Comparison of ENCODE assay signal across 1 cellular context in genomic region chr2:218983263-218983970, GRCh38.
TF ChIP-seq lines count a peak whose summit lies in the region.

No MANE protein-coding gene starts in this region.

TF ChIP-seq in H1, 55 proteins besides CTCF, POLR2A, EP300 and RAD21:
- TF ChIP-seq RFX5 (IDR thresholded peaks at IDR 0.05; ENCODE audit: borderline replicate concordance, low read depth, low read length): no peak
- TF ChIP-seq SIRT6 (IDR thresholded peaks at IDR 0.05; ENCODE audit: low read length): no peak
- no peak for TF ChIP-seq TAF7 (optimal IDR thresholded peaks at IDR 0.05; ENCODE audit: borderline replicate concordance, low read depth, low read length)
- no peak for TF ChIP-seq RXRA (IDR thresholded peaks at IDR 0.05; ENCODE audit: insufficient read depth, low read depth, low read length)
- TF ChIP-seq CHD2 (IDR thresholded peaks at IDR 0.05; ENCODE audit: low read length): no peak
- TF ChIP-seq SAP30 (IDR thresholded peaks at IDR 0.05; ENCODE audit: insufficient read depth, insufficient replicate concordance, low read length): no peak
- TF ChIP-seq SUZ12 (IDR thresholded peaks at IDR 0.05; ENCODE audit: low read length): no peak
- no peak for TF ChIP-seq BCL11A (IDR thresholded peaks at IDR 0.05; ENCODE audit: low read depth in 2 of 2, low read length in 2 of 2)
- no peak for TF ChIP-seq GABPA (IDR thresholded peaks at IDR 0.05; ENCODE audit: borderline replicate concordance, insufficient read depth, low read length)
- TF ChIP-seq SIN3A (conservative IDR thresholded peaks at IDR 0.05 in 1 of 2, IDR thresholded peaks at IDR 0.05 in 1 of 2; ENCODE audit: low read depth in 1 of 2, low read length in 2 of 2): no peak
- TF ChIP-seq CTBP2 (IDR thresholded peaks at IDR 0.05; ENCODE audit: borderline replicate concordance, insufficient read depth, insufficient read length, low read length): peak; percentile 11
- TF ChIP-seq EZH2 (IDR thresholded peaks at IDR 0.05; ENCODE audit: low read depth, low read length, severe bottlenecking): peak; percentile 16
- no peak for TF ChIP-seq RBBP5 (IDR thresholded peaks at IDR 0.05; ENCODE audit: borderline replicate concordance, low read depth, low read length)
- TF ChIP-seq ASH2L (IDR thresholded peaks at IDR 0.05; ENCODE audit: low read length): no peak
- TF ChIP-seq GTF2F1 (IDR thresholded peaks at IDR 0.05; ENCODE audit: borderline replicate concordance, low read depth, low read length): no peak
- no peak for TF ChIP-seq MAFK (IDR thresholded peaks at IDR 0.05; ENCODE audit: low read depth, low read length)
- no peak for TF ChIP-seq TCF12 (IDR thresholded peaks at IDR 0.05; ENCODE audit: low read depth, low read length)
- peak; percentile 74; the same call in 1 of the 2 replicates for TF ChIP-seq CBX8 (IDR thresholded peaks at IDR 0.05; ENCODE audit: borderline replicate concordance, low read depth, low read length)
- no peak for TF ChIP-seq SP1 (IDR thresholded peaks at IDR 0.05; ENCODE audit: low read depth, low read length)
- no peak for TF ChIP-seq SP2 (IDR thresholded peaks at IDR 0.05; ENCODE audit: low read length)
- no peak for TF ChIP-seq NANOG (IDR thresholded peaks at IDR 0.05; ENCODE audit: insufficient read depth, low read depth, low read length, poor library complexity, severe bottlenecking)
- TF ChIP-seq SP4 (IDR thresholded peaks at IDR 0.05; ENCODE audit: low read length): no peak
- TF ChIP-seq USF2 (IDR thresholded peaks at IDR 0.05; ENCODE audit: low read length): no peak
- TF ChIP-seq CBX5 (IDR thresholded peaks at IDR 0.05; ENCODE audit: low read depth, low read length): no peak
- TF ChIP-seq JUND (IDR thresholded peaks at IDR 0.05; ENCODE audit: low read length): no peak
- TF ChIP-seq YY1 (IDR thresholded peaks at IDR 0.05; ENCODE audit: low read depth, low read length): no peak
- no peak for TF ChIP-seq POLR2AphosphoS5 (IDR thresholded peaks at IDR 0.05; ENCODE audit: low read depth, low read length)
- no peak for TF ChIP-seq SIX5 (IDR thresholded peaks at IDR 0.05; ENCODE audit: low read depth, low read length)
- peak; percentile 47 for TF ChIP-seq RNF2 (IDR thresholded peaks at IDR 0.05; ENCODE audit: borderline replicate concordance, low read depth, low read length, missing control alignments, poor library complexity, severe bottlenecking)
- no peak for TF ChIP-seq CHD7 (IDR thresholded peaks at IDR 0.05; ENCODE audit: insufficient replicate concordance, low read length)
- TF ChIP-seq MAX (IDR thresholded peaks at IDR 0.05): no peak
- TF ChIP-seq KDM1A (IDR thresholded peaks at IDR 0.05; ENCODE audit: borderline replicate concordance, low read length): no peak
